ENCODE assay signal across 1 cellular context in the genomic region with DNA sequence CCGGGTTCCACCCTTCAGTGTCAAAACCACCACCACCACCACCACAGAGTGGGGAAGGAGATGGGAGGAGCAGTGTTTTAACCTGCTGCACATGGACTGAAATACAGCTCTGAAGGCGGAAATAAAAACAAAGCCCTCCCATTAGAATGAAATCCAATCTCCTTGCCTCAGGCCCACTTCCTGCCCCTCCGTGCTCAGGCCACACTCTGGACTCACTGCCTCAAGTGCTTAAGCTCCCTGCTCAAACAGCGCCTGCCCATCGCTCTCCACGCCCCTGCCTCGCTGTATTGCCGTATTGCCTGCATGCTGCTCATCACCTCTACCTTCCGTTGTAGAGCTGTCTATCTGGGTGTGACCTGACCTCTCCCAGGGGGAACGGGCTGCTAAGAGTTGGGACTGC.
TF ChIP-seq lines count a peak whose summit lies in the region.

No MANE protein-coding gene starts in this region.

TF ChIP-seq in endothelial cell of umbilical vein, 7 proteins besides CTCF, POLR2A, EP300 and RAD21:
- TF ChIP-seq POLR2AphosphoS5 (IDR thresholded peaks at IDR 0.05; ENCODE audit: insufficient read depth, low read depth, low read length) (no peak), EZH2 (IDR thresholded peaks at IDR 0.05; ENCODE audit: borderline replicate concordance, low read depth, low read length, severe bottlenecking) (no peak), GATA2 (IDR thresholded peaks at IDR 0.05; ENCODE audit: insufficient read depth, insufficient read length, low read depth, low read length) (no peak), FOS (IDR thresholded peaks at IDR 0.05; ENCODE audit: borderline replicate concordance, insufficient read depth, low read length) (no peak), JUN (IDR thresholded peaks at IDR 0.05; ENCODE audit: borderline replicate concordance, insufficient read depth, insufficient read length, low read depth) (no peak), MYC (IDR thresholded peaks at IDR 0.05; ENCODE audit: low read depth, low read length) (no peak)
- TF ChIP-seq, protein P1, sequence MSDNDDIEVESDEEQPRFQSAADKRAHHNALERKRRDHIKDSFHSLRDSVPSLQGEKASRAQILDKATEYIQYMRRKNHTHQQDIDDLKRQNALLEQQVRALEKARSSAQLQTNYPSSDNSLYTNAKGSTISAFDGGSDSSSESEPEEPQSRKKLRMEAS (IDR thresholded peaks at IDR 0.05; ENCODE audit: insufficient read depth, insufficient read length): no peak
